21 cellular contexts compared by ENCODE assay signal in genomic region chr1:29825274-29825940, GRCh38.
"Had no signal": no experiment of that assay in that cellular context is flagged by ENCODE, and none has a peak within 500 bp of the region (broad histone marks: within the 10 kb centered on the region; RNA-seq: fewer than 3 reads in every experiment).

No MANE protein-coding gene starts in this region.

- DNase-seq: activated B cell treated with CpG ODN at 0.5 μM for 24 hours; activated CD4-positive, alpha-beta T cell treated with anti-CD3 and anti-CD28 coated beads for 48 hours; activated effector memory CD4-positive, alpha-beta T cell treated with anti-CD3 and anti-CD28 coated beads, Interleukin-2, amount 50 U/mL, for 16 hours; activated T-cell treated with anti-CD3 and anti-CD28 coated beads, Interleukin-2, amount 50 U/mL, for 72 hours; dermis blood vessel endothelial cell; effector memory CD4-positive, alpha-beta T cell; esophagus squamous epithelium; immature natural killer cell; kidney glomerular epithelial cell; natural killer cell; pancreas; stimulated activated CD8-positive, alpha-beta memory T cell treated with anti-CD3 and anti-CD28 coated beads, Interleukin-4, amount 100 ng/mL, for 48 hours; stimulated activated naive CD4-positive, alpha-beta T cell treated with Interleukin-2 at 50 U/mL for 16 hours; substantia nigra; uterus had no signal

- ATAC-seq: activated T-cell treated with anti-CD3 and anti-CD28 coated beads, Interleukin-2, amount 50 U/mL, for 72 hours; pancreas had no signal

- H3K4me3 Mint-ChIP-seq: activated B cell treated with CpG ODN at 0.5 μM for 24 hours; activated naive CD4-positive, alpha-beta T cell treated with anti-CD3 and anti-CD28 coated beads, Interleukin-2, amount 50 U/mL, for 24 hours; activated T-cell treated with anti-CD3 and anti-CD28 coated beads, Interleukin-2, amount 50 U/mL, for 72 hours; immature natural killer cell; memory B cell; natural killer cell had no signal

- H3K36me3 Mint-ChIP-seq: activated naive CD4-positive, alpha-beta T cell treated with anti-CD3 and anti-CD28 coated beads, Interleukin-2, amount 50 U/mL, for 24 hours; immature natural killer cell; memory B cell; natural killer cell had no signal

- FAIRE-seq: endothelial cell of umbilical vein, pancreas had no signal

- H3K4me1 Mint-ChIP-seq: activated B cell treated with CpG ODN at 0.5 μM for 24 hours; activated naive CD4-positive, alpha-beta T cell treated with anti-CD3 and anti-CD28 coated beads, Interleukin-2, amount 50 U/mL, for 24 hours; immature natural killer cell; memory B cell; natural killer cell had no signal

- H3K27ac Mint-ChIP-seq: activated B cell treated with CpG ODN at 0.5 μM for 24 hours; activated naive CD4-positive, alpha-beta T cell treated with anti-CD3 and anti-CD28 coated beads, Interleukin-2, amount 50 U/mL, for 24 hours; activated T-cell treated with anti-CD3 and anti-CD28 coated beads, Interleukin-2, amount 50 U/mL, for 72 hours; immature natural killer cell; memory B cell; natural killer cell had no signal

- H3K4me3 ChIP-seq: ascending aorta, esophagus squamous epithelium, pancreas, tibial artery, uterus had no signal

- H3K27ac ChIP-seq: ascending aorta, esophagus squamous epithelium, neutrophil, pancreas, tibial artery, uterus had no signal

- H3K9me3 Mint-ChIP-seq: activated B cell treated with CpG ODN at 0.5 μM for 24 hours; activated naive CD4-positive, alpha-beta T cell treated with anti-CD3 and anti-CD28 coated beads, Interleukin-2, amount 50 U/mL, for 24 hours; activated T-cell treated with anti-CD3 and anti-CD28 coated beads, Interleukin-2, amount 50 U/mL, for 72 hours; memory B cell; natural killer cell had no signal

- H3K36me3 ChIP-seq: ascending aorta, esophagus squamous epithelium, neutrophil, pancreas, tibial artery, uterus had no signal

- H3K9me3 ChIP-seq: ascending aorta, esophagus squamous epithelium, neutrophil, pancreas, tibial artery, uterus had no signal

- H3K4me1 ChIP-seq: ascending aorta, esophagus squamous epithelium, pancreas, tibial artery, uterus had no signal

- H3K27me3 ChIP-seq: ascending aorta, uterus had no signal
